18 cellular contexts compared by ENCODE assay signal in genomic region chr2:34261701-34262100, GRCh38.
A peak's percentile ranks its signal among the peaks of the same experiment; 100 is the strongest.
DNase-seq lines count a peak whose midpoint lies in the region; TF ChIP-seq lines count a peak whose summit lies in the region.
"Had no signal": no experiment of that assay in that cellular context is flagged by ENCODE, and none has a peak within 500 bp of the region (broad histone marks: within the 10 kb centered on the region; RNA-seq: fewer than 3 reads in every experiment).

No MANE protein-coding gene starts in this region.

- H2BK5ac ChIP-seq in mesendoderm (ENCODE audit: low read length): no peak overlapping the region

- no peak overlapping the region for H2BK15ac ChIP-seq in mesendoderm (replicated peaks; ENCODE audit: low read depth)

- no peak overlapping the region for H4K8ac ChIP-seq in mesendoderm (ENCODE audit: low read depth, low read length)

- no CpG with 5 or more reads among the region's 6 CpGs for WGBS in mesendoderm (ENCODE audit: extremely low coverage, insufficient coverage, low lambda C conversion rate)

- H3F3A ChIP-seq in DOHH2 (ENCODE audit: control insufficient read depth, insufficient read depth) (no peaks in the 10 kb centered on the region), Loucy (ENCODE audit: low read depth) (no peaks in the 10 kb centered on the region)

- H3K23ac ChIP-seq in mesendoderm (ENCODE audit: low read length): no peak overlapping the region

- H2BK120ac ChIP-seq in mesendoderm (ENCODE audit: low read depth, low read length): no peak overlapping the region

- no peak overlapping the region for H2AK5ac ChIP-seq in mesendoderm (ENCODE audit: low read length)

- H3K27me3 ChIP-seq in DOHH2 (ENCODE audit: control insufficient read depth, low read length) (no peaks in the 10 kb centered on the region), Loucy (ENCODE audit: insufficient read depth, low read length, poor library complexity, severe bottlenecking) (no peaks in the 10 kb centered on the region), SJCRH30 (no peaks in the 10 kb centered on the region), mesendoderm (ENCODE audit: insufficient read depth, low read length, poor library complexity) (no peaks in the 10 kb centered on the region)

- H3K27ac ChIP-seq in DOHH2 (ENCODE audit: low read depth, low read length) (no peak overlapping the region), SJCRH30 (no peak overlapping the region), mesendoderm (ENCODE audit: low read depth, low read length) (no peak overlapping the region), substantia nigra (ENCODE audit: low read depth, low read length, poor library complexity, severe bottlenecking) (no peak overlapping the region), RWPE1 (no peak overlapping the region)
- H3K27ac ChIP-seq: GM23248 had no signal

- H3K36me3 ChIP-seq in DOHH2 (ENCODE audit: control insufficient read depth, low read length): no peaks in the 10 kb centered on the region
- no peaks in the 10 kb centered on the region for H3K36me3 ChIP-seq in Loucy (ENCODE audit: insufficient read depth, low read length)
- no peaks in the 10 kb centered on the region for H3K36me3 ChIP-seq in SJCRH30
- no peaks in the 10 kb centered on the region for H3K36me3 ChIP-seq in mesendoderm (ENCODE audit: control insufficient read depth, insufficient read depth, low read length)

- H4K20me1 ChIP-seq in DOHH2 (ENCODE audit: control insufficient read depth, insufficient read depth, low read depth, low read length): no peaks in the 10 kb centered on the region
- H4K20me1 ChIP-seq in Loucy (ENCODE audit: insufficient read depth, low read length, poor library complexity, severe bottlenecking): no peaks in the 10 kb centered on the region

- H3K9ac ChIP-seq in Loucy (ENCODE audit: low read depth, low read length, poor library complexity, severe bottlenecking): no peak overlapping the region
- H3K9ac ChIP-seq in mesendoderm (ENCODE audit: low read length): no peak overlapping the region
- H3K9ac ChIP-seq: GM23248 had no signal

- no peak overlapping the region for H3K56ac ChIP-seq in mesendoderm (ENCODE audit: low read length)

- no peaks in the 10 kb centered on the region for H3K9me2 ChIP-seq in DOHH2 (replicated peaks; ENCODE audit: control insufficient read depth, low read length)
- no peaks in the 10 kb centered on the region for H3K9me2 ChIP-seq in Loucy (replicated peaks; ENCODE audit: low read depth, low read length)

- H3K79me2 ChIP-seq in DOHH2 (ENCODE audit: control insufficient read depth, low read length): no peaks in the 10 kb centered on the region
- H3K79me2 ChIP-seq in Loucy (ENCODE audit: insufficient read depth, low read length): no peaks in the 10 kb centered on the region
- no peaks in the 10 kb centered on the region for H3K79me2 ChIP-seq in mesendoderm (ENCODE audit: control insufficient read depth, insufficient read depth, low read length)

- H3K4me3 ChIP-seq in DOHH2 (ENCODE audit: low read length): no peak overlapping the region
- no peak overlapping the region for H3K4me3 ChIP-seq in Loucy (ENCODE audit: low read length, poor library complexity, severe bottlenecking)
- no peak overlapping the region for H3K4me3 ChIP-seq in SJCRH30
- H3K4me3 ChIP-seq in mesendoderm (ENCODE audit: low read length): no peak overlapping the region
- H3K4me3 ChIP-seq: GM12878, GM23248 had no signal

- peak; percentile 33 for TF ChIP-seq CTCF in DOHH2 (IDR thresholded peaks at IDR 0.05; ENCODE audit: low read depth, low read length, poor library complexity, severe bottlenecking)
- TF ChIP-seq CTCF in Loucy (conservative IDR thresholded peaks at IDR 0.05; ENCODE audit: low read length): 0 out of 2 replicates have a peak, but pooled peaks have one; percentile 16
- no peak for TF ChIP-seq CTCF in RWPE1 (conservative IDR thresholded peaks at IDR 0.05; ENCODE audit: low read depth)

- no peak overlapping the region for H2AFZ ChIP-seq in Loucy (ENCODE audit: low read length)
- H2AFZ ChIP-seq: GM23248 had no signal

- H4K5ac ChIP-seq in mesendoderm (ENCODE audit: low read length): no peak overlapping the region

- no peaks in the 10 kb centered on the region for H3K79me1 ChIP-seq in mesendoderm (ENCODE audit: low read length)

- no peak overlapping the region for H3K4ac ChIP-seq in mesendoderm (ENCODE audit: low read depth, low read length)

- CTCF ChIA-PET in RWPE1 (lab: Yijun Ruan, JAX): interaction anchor here (0.6 kb wide), 1 partner anchor 609 kb away, joined by 3 read pairs; no protein-coding TSS in a partner anchor

- H3K4me2 ChIP-seq in DOHH2 (ENCODE audit: low read length) (no peak overlapping the region), Loucy (ENCODE audit: low read depth, low read length, poor library complexity, severe bottlenecking) (no peak overlapping the region), mesendoderm (ENCODE audit: low read length) (no peak overlapping the region)

- H3K9me3 ChIP-seq in DOHH2 (ENCODE audit: control insufficient read depth, insufficient read depth, low read length): no peaks in the 10 kb centered on the region
- no peaks in the 10 kb centered on the region for H3K9me3 ChIP-seq in Loucy (ENCODE audit: insufficient read depth, low read depth, low read length)
- H3K9me3 ChIP-seq in SJCRH30 (replicated peaks): no peaks in the 10 kb centered on the region

- POLR2A ChIA-PET in RWPE1 (lab: Yijun Ruan, JAX; ENCODE audit: low non-redundant PET): no interaction called here

- H3K4me1 ChIP-seq in DOHH2 (ENCODE audit: control insufficient read depth, low read length) (no peaks in the 10 kb centered on the region), Loucy (ENCODE audit: insufficient read depth, low read length, poor library complexity, severe bottlenecking) (no peaks in the 10 kb centered on the region), SJCRH30 (0 out of 2 replicates have a peak, but pooled peaks cover 3% of the 10 kb centered on the region), mesendoderm (ENCODE audit: control insufficient read depth, low read depth, low read length) (no peaks in the 10 kb centered on the region)

- DNase-seq in SJCRH30 (peak; percentile 29 to 43), mesendoderm (peak; percentile 11), substantia nigra (lab: John Stamatoyannopoulos, UW) (no peak), RWPE1 (ENCODE audit: low spot score) (no peak)
- no peak for DNase-seq in effector CD4-positive, alpha-beta T cell
- DNase-seq: CD8-positive, alpha-beta T cell; DMS 273 treated with DMSO at 0.1 percent for 48 hours; GM23248; HFFc6; Karpas-422; NCI-H1417; NCI-H1930; NCI-H226; NCI-H526 treated with DMSO at 0.1 percent for 48 hours; SHP77 had no signal

- no peak overlapping the region for H3K18ac ChIP-seq in mesendoderm (ENCODE audit: low read length)

Comparison
In these comparisons a context has a peak if more than half of its experiments do, and no peak if none do; other contexts are left out.
1. DNase-seq: peak in SJCRH30 (2 of 2) and mesendoderm (single experiment); none in substantia nigra (0 of 49), effector CD4-positive, alpha-beta T cell (single experiment) and RWPE1 (single experiment).